Comparison of ENCODE assay signal across 9 cellular contexts in the genomic region with DNA sequence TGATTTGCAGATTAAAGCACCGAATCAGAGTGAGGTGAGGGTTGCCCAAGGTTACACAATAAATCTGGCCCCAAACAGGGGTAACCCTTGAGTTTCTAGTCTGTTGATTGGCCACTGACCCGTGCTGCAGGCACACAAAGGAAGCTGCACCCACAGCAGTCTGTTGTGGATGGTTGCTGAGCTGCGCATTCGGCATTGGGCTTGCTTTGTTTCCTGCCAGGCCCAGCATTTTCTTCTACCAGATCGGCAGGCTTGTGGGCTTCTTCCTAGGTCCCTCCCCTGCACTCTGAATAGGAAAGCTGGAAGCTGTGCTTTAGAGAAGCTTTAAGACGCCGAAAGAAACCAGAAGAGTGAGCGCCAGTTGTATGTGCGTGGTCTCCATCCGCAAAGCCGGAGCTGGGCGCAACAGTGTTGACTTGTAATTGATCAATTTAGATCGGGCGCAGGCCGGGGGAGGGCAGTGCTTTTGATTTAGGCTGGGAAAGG. TPM values are rescaled to one million over a fixed set of nuclear protein-coding genes. Genes with fewer than 3 reads are reported as not detected.
DNase-seq lines count a peak whose midpoint lies in the region; ATAC-seq and TF ChIP-seq lines count a peak whose summit lies in the region.
"Had no signal": no experiment of that assay in that cellular context is flagged by ENCODE, and none has a peak within 500 bp of the region (broad histone marks: within the 10 kb centered on the region; RNA-seq: fewer than 3 reads in every experiment).

No MANE protein-coding gene starts in this region.

- 58 to 63% methylated on average over 14 to 15 of the region's 15 CpGs for WGBS in thyroid gland, 2 donors

- no peaks in the 10 kb centered on the region for H3K36me3 ChIP-seq in thyroid gland

- H3K27ac ChIP-seq in thyroid gland = peak overlapping the region; percentile 7 to 49 (median 48)

- intact Hi-C loops in left colon (cut with DNase I, micrococcal nuclease) = no loop called here
- intact Hi-C loops in thyroid gland (cut with DNase I) = no loop called here

- DNase-seq in NCI-H2029 (lab: John Stamatoyannopoulos, UW) = peak; percentile 34
- no peak for DNase-seq in NCI-H2029 treated with DMSO at 0.1 percent for 48 hours (lab: John Stamatoyannopoulos, UW)
- DNase-seq in dermis blood vessel endothelial cell = peak; percentile 59
- DNase-seq in left colon = peak in 1 of 2 donors; percentile 35
- DNase-seq in thyroid gland = peak; percentile 59 to 62
- no peak for DNase-seq in activated gamma-delta T cell treated with Interleukin-2 at 50 U/mL for 16 hours
- DNase-seq in LoVo (ENCODE audit: low spot score) = no peak
- DNase-seq: activated B cell treated with CpG ODN at 0.5 μM for 24 hours had no signal

- H3K27me3 ChIP-seq in thyroid gland = no peaks in the 10 kb centered on the region

- ATAC-seq in left colon = peak; percentile 24
- no peak for ATAC-seq in HG02642 (IDR thresholded peaks at IDR 0.05; ENCODE audit: poor library complexity, unreplicated experiment)

- peaks cover 29 to 48% of the 10 kb centered on the region in 2 donors for H3K4me1 ChIP-seq in thyroid gland

- H3K4me3 ChIP-seq in thyroid gland (replicated peaks in 1 of 3) = no peak overlapping the region

- no peaks in the 10 kb centered on the region for H3K9me3 ChIP-seq in thyroid gland

- peak in 1 of 2 donors; percentile 8 for TF ChIP-seq POLR2A in thyroid gland (IDR thresholded peaks at IDR 0.05)

- no peak for TF ChIP-seq CTCF in thyroid gland (IDR thresholded peaks at IDR 0.05)

RNA-seq across cellular contexts. Expression of a gene that starts 12.1 kb away (rescaled TPM):
- total RNA-seq in dermis blood vessel endothelial cell (31.0 and 40.3 TPM in 2 replicates), left colon (100 to 1,000 TPM in 1 of 2 donors, 10 to 100 TPM in 1; 80.3 to 106 TPM), thyroid gland (10 to 100 TPM in 1 of 4 donors, 1 to 10 TPM in 3; 5.2 to 10.6 (median 7.1) TPM)

Comparison
In these comparisons a context has a peak if more than half of its experiments do, and no peak if none do; other contexts are left out.
1. DNase-seq: peak in NCI-H2029 (single experiment), dermis blood vessel endothelial cell (single experiment) and thyroid gland (2 of 2); none in NCI-H2029 treated with DMSO at 0.1 percent for 48 hours (single experiment), activated gamma-delta T cell treated with Interleukin-2 at 50 U/mL for 16 hours (single experiment) and LoVo (single experiment).